8 cellular contexts compared by ENCODE assay signal in the genomic region with DNA sequence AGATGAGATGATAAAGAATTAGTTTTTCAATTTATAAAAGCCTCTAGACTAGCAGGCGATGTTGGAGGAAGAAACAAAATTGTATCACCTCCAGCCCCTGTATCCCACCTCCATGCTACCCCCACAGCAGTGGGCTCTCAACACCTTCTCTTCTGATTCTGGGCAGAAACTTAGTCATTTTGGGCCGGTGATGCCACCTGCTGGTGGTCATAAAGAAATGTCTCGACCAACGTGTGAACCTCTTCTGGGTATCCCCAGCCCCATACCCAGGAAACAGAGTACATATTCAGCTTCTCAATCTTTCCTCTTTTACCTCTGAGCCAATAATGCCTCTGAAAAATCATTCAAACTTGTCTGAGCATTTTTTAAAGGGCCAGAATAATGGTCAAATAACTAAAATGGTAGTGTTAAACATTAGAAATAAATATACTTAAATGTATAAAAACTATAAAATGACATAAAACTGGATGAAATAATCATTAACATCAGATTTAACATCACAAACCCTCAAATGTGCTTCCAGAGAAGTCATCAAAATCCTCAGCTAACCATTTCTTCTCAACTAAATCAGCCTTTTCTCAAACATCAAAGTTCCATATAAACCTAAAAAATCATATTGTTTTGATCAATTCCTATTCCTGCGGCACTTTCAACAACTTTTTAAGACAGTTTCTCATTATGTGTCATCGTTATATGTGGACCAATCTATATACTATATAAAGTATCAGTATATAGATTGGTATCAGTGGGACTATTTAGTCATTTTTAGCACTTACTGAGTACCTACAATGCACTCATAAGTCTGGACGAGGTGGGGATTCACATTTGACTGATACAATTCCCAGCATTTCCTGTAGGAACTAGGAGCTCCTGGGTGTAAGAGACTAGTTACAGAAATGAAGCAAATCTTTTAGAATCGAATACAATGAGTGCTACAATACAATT.
A peak's percentile ranks its signal among the peaks of the same experiment; 100 is the strongest.
DNase-seq lines count a peak whose midpoint lies in the region; ATAC-seq and TF ChIP-seq lines count a peak whose summit lies in the region.

No MANE protein-coding gene starts in this region.

- H3K27ac Mint-ChIP-seq in type B pancreatic cell = peak overlapping the region; percentile 7

- H3K27me3 ChIP-seq in gastroesophageal sphincter (no peaks in the 10 kb centered on the region), parathyroid adenoma (ENCODE audit: control insufficient read depth, insufficient read depth, low read length) (no peaks in the 10 kb centered on the region)

- ATAC-seq in gastroesophageal sphincter = peak; percentile 50
- no peak for ATAC-seq in HG02885 (IDR thresholded peaks at IDR 0.05; ENCODE audit: poor library complexity, unreplicated experiment)

- H3K4me3 ChIP-seq in gastroesophageal sphincter (no peak overlapping the region), parathyroid adenoma (ENCODE audit: low read depth, low read length) (no peak overlapping the region)

- H3K4me1 Mint-ChIP-seq in type B pancreatic cell (ENCODE audit: unreplicated experiment) = peaks cover 12% of the 10 kb centered on the region

- H3K27me3 Mint-ChIP-seq in type B pancreatic cell = no peaks in the 10 kb centered on the region

- H3K27ac ChIP-seq in gastroesophageal sphincter (no peak overlapping the region), parathyroid adenoma (no peak overlapping the region)

- 48 to 49% methylated on average over 7 to 8 of the region's 8 CpGs for WGBS in gastroesophageal sphincter (ENCODE audit: low coverage in 1 of 2), 2 donors

- no peak for TF ChIP-seq EP300 in gastroesophageal sphincter (IDR thresholded peaks at IDR 0.05)

- no peak overlapping the region for H3K4me3 Mint-ChIP-seq in type B pancreatic cell

- H3K9ac ChIP-seq in parathyroid adenoma = no peak overlapping the region

- H3K36me3 ChIP-seq in gastroesophageal sphincter (peaks cover 3 to 68% of the 10 kb centered on the region in 2 donors), parathyroid adenoma (ENCODE audit: control insufficient read depth, insufficient read depth, low read length) (no peaks in the 10 kb centered on the region)

- H3K9me3 Mint-ChIP-seq in type B pancreatic cell = no peaks in the 10 kb centered on the region

- H3K79me2 ChIP-seq in parathyroid adenoma = peaks cover 13% of the 10 kb centered on the region

- DNase-seq in DMS53 (lab: John Stamatoyannopoulos, UW) (peak; percentile 79), HuH-7.5 (ENCODE audit: low spot score) (peak; percentile 71), RPMI8226 (peak; percentile 59), type B pancreatic cell (ENCODE audit: extremely low spot score, unreplicated experiment) (no peak)
- DNase-seq in activated T-helper 1 cell treated with anti-CD3 and anti-CD28 coated beads, Interleukin-2, amount 50 U/mL, for 16 hours (ENCODE audit: low read depth in 1 of 2, low spot score in 1 of 2) = peak; percentile 27 to 31

- peak; percentile 45 to 60 (median 54) for TF ChIP-seq CTCF in gastroesophageal sphincter (IDR thresholded peaks at IDR 0.05)
- peak; percentile 59 for TF ChIP-seq CTCF in parathyroid adenoma (IDR thresholded peaks at IDR 0.05)
- peak; percentile 82 for TF ChIP-seq CTCF in type B pancreatic cell (conservative IDR thresholded peaks at IDR 0.05)

- H3K36me3 Mint-ChIP-seq in type B pancreatic cell = peaks cover 19% of the 10 kb centered on the region

- no peak overlapping the region for H2AFZ ChIP-seq in parathyroid adenoma

- H3K4me1 ChIP-seq in gastroesophageal sphincter (no peaks in the 10 kb centered on the region), parathyroid adenoma (no peaks in the 10 kb centered on the region)

- no peak for TF ChIP-seq POLR2A in gastroesophageal sphincter (IDR thresholded peaks at IDR 0.05)

- no peak overlapping the region for H3K4me2 ChIP-seq in parathyroid adenoma (ENCODE audit: low read length)

- H3K9me3 ChIP-seq in gastroesophageal sphincter (no peaks in the 10 kb centered on the region), parathyroid adenoma (ENCODE audit: control insufficient read depth, low read length) (no peaks in the 10 kb centered on the region)
